Comparison of ENCODE assay signal across 28 cellular contexts in genomic region chr3:155631323-155632019, GRCh38.
DNase-seq lines count a peak whose midpoint lies in the region; ATAC-seq, FAIRE-seq and TF ChIP-seq lines count a peak whose summit lies in the region.
"Had no signal": no experiment of that assay in that cellular context is flagged by ENCODE, and none has a peak within 500 bp of the region (broad histone marks: within the 10 kb centered on the region; RNA-seq: fewer than 3 reads in every experiment).

No MANE protein-coding gene starts in this region.

- H3K9me3 Mint-ChIP-seq in neural crest cell = no peaks in the 10 kb centered on the region
- H3K9me3 Mint-ChIP-seq: dendritic cell treated with granulocyte-macrophage colony-stimulating factor and Interleukin-4, amounts not matched to agents 40 ng/mL and 50 ng/mL, for 4 days; naive thymus-derived CD8-positive, alpha-beta T cell had no signal

- H2AFZ ChIP-seq in GM23248 (no peak overlapping the region), H1 (ENCODE audit: low read length) (no peak overlapping the region)

- peaks cover 14% of the 10 kb centered on the region; the same call in 1 of the 2 replicates for H3F3A ChIP-seq in GM23248 (ENCODE audit: insufficient read depth)

- no peak for FAIRE-seq in H1 (lab: Jason Lieb, UNC)
- FAIRE-seq: endothelial cell of umbilical vein, GM12892, TTC549 had no signal

- H3K27me3 Mint-ChIP-seq in neural crest cell (ENCODE audit: low read depth) = no peaks in the 10 kb centered on the region
- H3K27me3 Mint-ChIP-seq: dendritic cell treated with granulocyte-macrophage colony-stimulating factor and Interleukin-4, amounts not matched to agents 40 ng/mL and 50 ng/mL, for 4 days had no signal

- 41 to 42% methylated on average over 7 of the region's 7 CpGs for WGBS in GM23248 (ENCODE audit: low coverage in 1 of 2, low lambda C conversion rate in 2 of 2, missing lambda C conversion rate in 2 of 2), 2 experiments
- WGBS in H1 (ENCODE audit: extremely low coverage in 1 of 2, insufficient coverage in 1 of 2, insufficient read length in 1 of 2, insufficient replicate concordance in 2 of 2, low coverage in 1 of 2, low lambda C conversion rate in 2 of 2, missing lambda C conversion rate in 1 of 2), 2 experiments = 93% methylated on average over 7 of the region's 7 CpGs; no CpG with 5 or more reads in 1 of the 2 experiments

- no peak overlapping the region for H3K4me3 Mint-ChIP-seq in neural crest cell
- H3K4me3 Mint-ChIP-seq: activated CD8-positive, alpha-beta T cell treated with anti-CD3 and anti-CD28 coated beads, Interleukin-2, amount 10 ng/mL, durations not matched to agents 7 days and 5 days; dendritic cell treated with granulocyte-macrophage colony-stimulating factor and Interleukin-4, amounts not matched to agents 40 ng/mL and 50 ng/mL, for 4 days; H9; naive thymus-derived CD8-positive, alpha-beta T cell had no signal

- peak overlapping the region; percentile 70 for H3K27ac Mint-ChIP-seq in neural crest cell (ENCODE audit: unreplicated experiment)
- H3K27ac Mint-ChIP-seq: activated CD8-positive, alpha-beta T cell treated with anti-CD3 and anti-CD28 coated beads, Interleukin-2, amount 10 ng/mL, durations not matched to agents 7 days and 5 days; dendritic cell treated with granulocyte-macrophage colony-stimulating factor and Interleukin-4, amounts not matched to agents 40 ng/mL and 50 ng/mL, for 4 days; H9 had no signal

- H3K9ac ChIP-seq in GM23248 (no peak overlapping the region), H1 (replicated peaks in 1 of 4; ENCODE audit: extremely low read depth in 1 of 4, low read depth in 3 of 4, low read length in 3 of 4) (no peak overlapping the region)

- TF ChIP-seq EP300 in H1 (IDR thresholded peaks at IDR 0.05; ENCODE audit: borderline replicate concordance in 1 of 2, low read depth in 2 of 2, low read length in 2 of 2) = no peak

- H4K91ac ChIP-seq in H1 (replicated peaks; ENCODE audit: insufficient read length, low read length) = no peak overlapping the region

- no peak overlapping the region for H3K14ac ChIP-seq in H1 (ENCODE audit: insufficient read length)

- TF ChIP-seq RAD21 in H1 (IDR thresholded peaks at IDR 0.05 in 1 of 2, conservative IDR thresholded peaks at IDR 0.05 in 1 of 2; ENCODE audit: low read depth in 2 of 2, low read length in 2 of 2) = no peak

- peak overlapping the region; percentile 5; the same call in 1 of the 2 replicates for H3K27ac ChIP-seq in GM23248
- no peak overlapping the region for H3K27ac ChIP-seq in H1 (ENCODE audit: low read depth, low read length)
- H3K27ac ChIP-seq: C4-2B, cardiac muscle cell, foreskin keratinocyte, left ventricle myocardium inferior, pancreas, SJCRH30, thyroid gland had no signal

- no peak overlapping the region for H3K4me3 ChIP-seq in GM23248
- no peak overlapping the region for H3K4me3 ChIP-seq in H1 (ENCODE audit: extremely low read depth in 1 of 4, insufficient read depth in 2 of 4, low read depth in 3 of 4, low read length in 4 of 4)
- H3K4me3 ChIP-seq: cardiac muscle cell, left ventricle myocardium inferior, pancreas, SJCRH30, thyroid gland had no signal

- H3K4me2 ChIP-seq in GM23248 (ENCODE audit: unreplicated experiment) (peak overlapping the region; percentile 35), H1 (ENCODE audit: insufficient read depth in 1 of 2, low read depth in 2 of 2, low read length in 2 of 2) (no peak overlapping the region)

- in situ Hi-C loops in GM23248 (cut with MboI) = no loop called here

- no peak overlapping the region for H4K5ac ChIP-seq in H1 (ENCODE audit: insufficient read length, low read depth, low read length)

- H4K20me1 ChIP-seq in GM23248 (ENCODE audit: insufficient read depth) (no peaks in the 10 kb centered on the region), H1 (replicated peaks in 1 of 2; ENCODE audit: control insufficient read depth in 1 of 2, insufficient read depth in 2 of 2, low read length in 2 of 2) (no peaks in the 10 kb centered on the region)

- no peaks in the 10 kb centered on the region for H3K9me2 ChIP-seq in GM23248 (ENCODE audit: insufficient read depth)

- no peak overlapping the region for H2BK120ac ChIP-seq in H1 (replicated peaks; ENCODE audit: low read depth, low read length)

- peaks cover 4% of the 10 kb centered on the region for H3K4me1 ChIP-seq in GM23248 (ENCODE audit: insufficient read depth)
- H3K4me1 ChIP-seq in H1 (replicated peaks in 1 of 4; ENCODE audit: control insufficient read depth in 3 of 4, insufficient read depth in 4 of 4, low read length in 3 of 4) = peaks cover 0 to 6% (median 0%) of the 10 kb centered on the region in 4 experiments; a peak in 2 of 7 replicates
- H3K4me1 ChIP-seq: foreskin keratinocyte, left ventricle myocardium inferior, pancreas, SJCRH30, thyroid gland had no signal

- DNase-seq in GM23248 (peak; percentile 72), NCI-H226 (peak; percentile 32), H1 (ENCODE audit: low read depth in 1 of 2, low spot score in 2 of 2) (no peak), neural crest cell (ENCODE audit: low read depth, low spot score) (no peak), NCI-H524 treated with DMSO at 0.1 percent for 48 hours (lab: John Stamatoyannopoulos, UW) (no peak)
- DNase-seq in effector CD4-positive, alpha-beta T cell = no peak
- no peak for DNase-seq in activated effector memory CD4-positive, alpha-beta T cell treated with Interleukin-2 at 50 U/mL for 16 hours
- DNase-seq: activated CD8-positive, alpha-beta T cell treated with anti-CD3 and anti-CD28 coated beads, Interleukin-2, amount 10 ng/mL, durations not matched to agents 7 days and 5 days; foreskin keratinocyte; H9; left ventricle myocardium inferior; midbrain; naive thymus-derived CD8-positive, alpha-beta T cell; NCI-H1092 treated with DMSO at 0.1 percent for 48 hours; NCI-H2081; NCI-H510A treated with DMSO at 0.1 percent for 48 hours; pancreas; SJCRH30; stimulated activated naive CD4-positive, alpha-beta T cell treated with Interleukin-2 at 50 U/mL for 16 hours; thyroid gland had no signal

- H3K79me2 ChIP-seq in GM23248 (ENCODE audit: insufficient read depth) (no peaks in the 10 kb centered on the region), H1 (ENCODE audit: control insufficient read depth in 1 of 2, insufficient read depth in 2 of 2, low read length in 2 of 2) (peaks cover 0 to 2% of the 10 kb centered on the region in 2 experiments; a peak in 1 of 4 replicates)

- no peaks in the 10 kb centered on the region for H3K36me3 ChIP-seq in GM23248 (ENCODE audit: low read depth)
- H3K36me3 ChIP-seq in H1 (ENCODE audit: control insufficient read depth in 2 of 4, insufficient read depth in 4 of 4, low read length in 3 of 4) = no peaks in the 10 kb centered on the region
- H3K36me3 ChIP-seq: cardiac muscle cell, left ventricle myocardium inferior, pancreas, SJCRH30, thyroid gland had no signal

- H3K4me1 Mint-ChIP-seq in neural crest cell = peaks cover 31% of the 10 kb centered on the region
- H3K4me1 Mint-ChIP-seq: naive thymus-derived CD8-positive, alpha-beta T cell had no signal

- H3K79me1 ChIP-seq in H1 (ENCODE audit: low read depth, low read length) = no peaks in the 10 kb centered on the region; the same call in 1 of the 2 replicates

- H2AK5ac ChIP-seq in H1 (ENCODE audit: low read depth, low read length) = no peak overlapping the region

- no peak overlapping the region for H2BK15ac ChIP-seq in H1 (ENCODE audit: low read length)

- no peak overlapping the region for H3K56ac ChIP-seq in H1 (replicated peaks; ENCODE audit: insufficient read length, low read depth, low read length)

- H3K27me3 ChIP-seq in GM23248 (replicated peaks; ENCODE audit: insufficient read depth) (no peaks in the 10 kb centered on the region), H1 (replicated peaks in 1 of 4; ENCODE audit: control insufficient read depth in 3 of 4, extremely low read depth in 1 of 4, insufficient read depth in 3 of 4, low read length in 3 of 4) (no peaks in the 10 kb centered on the region)
- H3K27me3 ChIP-seq: cardiac muscle cell, foreskin keratinocyte, pancreas, SJCRH30, thyroid gland had no signal

- no peak overlapping the region for H2BK12ac ChIP-seq in H1 (ENCODE audit: low read depth, low read length)

- CTCF ChIA-PET in H1 (lab: Charles Lee; ENCODE audit: partially characterized antibody) = interaction anchor here (0.8 to 1.9 kb wide), 3 partner anchors 11 to 20 kb away, joined by 3 to 6 read pairs (median 4); no protein-coding TSS in a partner anchor

- H4K8ac ChIP-seq in H1 (ENCODE audit: extremely low read depth, insufficient read depth, low read length) = no peak overlapping the region

- H2BK5ac ChIP-seq in H1 (ENCODE audit: low read depth, low read length) = no peak overlapping the region

- POLR2A ChIA-PET in H1 (lab: Charles Lee; ENCODE audit: partially characterized antibody) = no interaction called here

- no peak for TF ChIP-seq CTCF in H1 (IDR thresholded peaks at IDR 0.05; ENCODE audit: control extremely low read depth in 1 of 3, insufficient read depth in 1 of 3, low read depth in 1 of 3, low read length in 3 of 3)
- TF ChIP-seq CTCF in neural crest cell (conservative IDR thresholded peaks at IDR 0.05) = no peak

- H3K36me3 Mint-ChIP-seq in neural crest cell (ENCODE audit: low read depth) = no peaks in the 10 kb centered on the region
- H3K36me3 Mint-ChIP-seq: naive thymus-derived CD8-positive, alpha-beta T cell had no signal

- TF ChIP-seq POLR2A in H1 (IDR thresholded peaks at IDR 0.05; ENCODE audit: control extremely low read depth in 1 of 2, low read depth in 2 of 2, low read length in 2 of 2) = no peak

- H3K23ac ChIP-seq in H1 (ENCODE audit: insufficient read length) = no peak overlapping the region

- H3K9me3 ChIP-seq in GM23248 (ENCODE audit: low read depth) (no peaks in the 10 kb centered on the region), H1 (ENCODE audit: insufficient read depth in 2 of 2, low read depth in 1 of 2, low read length in 1 of 2) (no peaks in the 10 kb centered on the region)
- H3K9me3 ChIP-seq: left ventricle myocardium inferior, pancreas, SJCRH30, thyroid gland had no signal

- H3K23me2 ChIP-seq in H1 (ENCODE audit: low read depth, low read length) = no peaks in the 10 kb centered on the region

- H3K4ac ChIP-seq in H1 (replicated peaks; ENCODE audit: insufficient read length, low read depth, low read length) = no peak overlapping the region

- ATAC-seq in HG03039 (IDR thresholded peaks at IDR 0.05; ENCODE audit: unreplicated experiment) = no peak
- ATAC-seq: activated CD8-positive, alpha-beta T cell treated with anti-CD3 and anti-CD28 coated beads, Interleukin-2, amount 10 ng/mL, durations not matched to agents 7 days and 5 days; foreskin keratinocyte; naive thymus-derived CD8-positive, alpha-beta T cell; sciatic nerve had no signal

- H2BK20ac ChIP-seq in H1 (ENCODE audit: low read length) = no peak overlapping the region

- no peak overlapping the region for H3K18ac ChIP-seq in H1 (ENCODE audit: extremely low read depth, low read length)

TF ChIP-seq in H1, 55 proteins besides CTCF, POLR2A, EP300 and RAD21 (continues in another document):
- TF ChIP-seq E2F6 (IDR thresholded peaks at IDR 0.05) (no peak), BCL11A (IDR thresholded peaks at IDR 0.05; ENCODE audit: low read depth in 2 of 2, low read length in 2 of 2) (no peak)

Comparison
In these comparisons a context has a peak if more than half of its experiments do, and no peak if none do; other contexts are left out.
1. DNase-seq: peak in GM23248 (single experiment) and NCI-H226 (single experiment); none in H1 (0 of 2), neural crest cell (single experiment), effector CD4-positive, alpha-beta T cell (single experiment), NCI-H524 treated with DMSO at 0.1 percent for 48 hours (single experiment) and activated effector memory CD4-positive, alpha-beta T cell treated with Interleukin-2 at 50 U/mL for 16 hours (single experiment).